Comparison of ENCODE assay signal across 17 cellular contexts in genomic region chr17:67458203-67458602, GRCh38.
A peak's percentile ranks its signal among the peaks of the same experiment; 100 is the strongest.
DNase-seq lines count a peak whose midpoint lies in the region; ATAC-seq lines count a peak whose summit lies in the region.
"Had no signal": no experiment of that assay in that cellular context is flagged by ENCODE, and none has a peak within 500 bp of the region (broad histone marks: within the 10 kb centered on the region; RNA-seq: fewer than 3 reads in every experiment).

No MANE protein-coding gene starts in this region.

- intact Hi-C loops in activated CD4-positive, alpha-beta T cell treated with anti-CD3 and anti-CD28 coated beads for 36 hours (cut with DNase I, micrococcal nuclease) = no loop called here
- intact Hi-C loops in naive thymus-derived CD4-positive, alpha-beta T cell (cut with micrococcal nuclease) = no loop called here
- intact Hi-C loops in Right ventricle myocardium superior (cut with DNase I) = no loop called here

- peaks cover 65% of the 10 kb centered on the region for H3K4me1 Mint-ChIP-seq in activated CD4-positive, alpha-beta T cell treated with anti-CD3 and anti-CD28 coated beads for 36 hours
- peaks cover 76% of the 10 kb centered on the region for H3K4me1 Mint-ChIP-seq in stimulated activated naive CD8-positive, alpha-beta T cell treated with anti-CD3 and anti-CD28 coated beads, Interleukin-15, Interleukin-2, amounts not matched to agents 100 ng/mL and 50 ng/mL, for 24 hours (ENCODE audit: low read depth)
- peaks cover 61% of the 10 kb centered on the region for H3K4me1 Mint-ChIP-seq in stimulated activated naive CD8-positive, alpha-beta T cell treated with anti-CD3 and anti-CD28 coated beads, Interleukin-15, amount 100 ng/mL, for 72 hours
- peaks cover 42 to 93% (median 86%) of the 10 kb centered on the region in 7 donors for H3K4me1 Mint-ChIP-seq in naive thymus-derived CD4-positive, alpha-beta T cell

- no peak overlapping the region for H3K4me3 Mint-ChIP-seq in activated CD4-positive, alpha-beta T cell treated with anti-CD3 and anti-CD28 coated beads for 36 hours
- H3K4me3 Mint-ChIP-seq in stimulated activated naive CD8-positive, alpha-beta T cell treated with anti-CD3 and anti-CD28 coated beads, Interleukin-15, Interleukin-2, amounts not matched to agents 100 ng/mL and 50 ng/mL, for 24 hours = no peak overlapping the region
- H3K4me3 Mint-ChIP-seq in stimulated activated naive CD8-positive, alpha-beta T cell treated with anti-CD3 and anti-CD28 coated beads, Interleukin-15, amount 100 ng/mL, for 72 hours = no peak overlapping the region
- H3K4me3 Mint-ChIP-seq in naive thymus-derived CD4-positive, alpha-beta T cell = peak overlapping the region in 6 of 10 donors; percentile 4 to 83 (median 46)

- ATAC-seq in activated CD4-positive, alpha-beta T cell treated with anti-CD3 and anti-CD28 coated beads for 36 hours = no peak
- no peak for ATAC-seq in stimulated activated naive CD8-positive, alpha-beta T cell treated with anti-CD3 and anti-CD28 coated beads, Interleukin-15, amount 100 ng/mL, for 72 hours
- ATAC-seq in naive thymus-derived CD4-positive, alpha-beta T cell = no peak
- ATAC-seq in Right ventricle myocardium superior (ENCODE audit: poor library complexity) = no peak

- H3K27ac Mint-ChIP-seq in activated CD4-positive, alpha-beta T cell treated with anti-CD3 and anti-CD28 coated beads for 36 hours = peak overlapping the region; percentile 27
- H3K27ac Mint-ChIP-seq in stimulated activated naive CD8-positive, alpha-beta T cell treated with anti-CD3 and anti-CD28 coated beads, Interleukin-15, Interleukin-2, amounts not matched to agents 100 ng/mL and 50 ng/mL, for 24 hours = peak overlapping the region; percentile 42
- no peak overlapping the region for H3K27ac Mint-ChIP-seq in stimulated activated naive CD8-positive, alpha-beta T cell treated with anti-CD3 and anti-CD28 coated beads, Interleukin-15, amount 100 ng/mL, for 72 hours
- H3K27ac Mint-ChIP-seq in naive thymus-derived CD4-positive, alpha-beta T cell = peak overlapping the region; percentile 32 to 97 (median 91)

- peak overlapping the region; percentile 32 for H3K27ac ChIP-seq in naive thymus-derived CD4-positive, alpha-beta T cell (ENCODE audit: low read depth, low read length)
- no peak overlapping the region for H3K27ac ChIP-seq in SJCRH30
- H3K27ac ChIP-seq: BLaER1 had no signal

- peaks cover 21% of the 10 kb centered on the region for H3K9me3 Mint-ChIP-seq in activated CD4-positive, alpha-beta T cell treated with anti-CD3 and anti-CD28 coated beads for 36 hours (ENCODE audit: low read depth)
- peaks cover 11% of the 10 kb centered on the region for H3K9me3 Mint-ChIP-seq in stimulated activated naive CD8-positive, alpha-beta T cell treated with anti-CD3 and anti-CD28 coated beads, Interleukin-15, Interleukin-2, amounts not matched to agents 100 ng/mL and 50 ng/mL, for 24 hours
- peaks cover 10 to 23% of the 10 kb centered on the region in 2 donors for H3K9me3 Mint-ChIP-seq in stimulated activated naive CD8-positive, alpha-beta T cell treated with anti-CD3 and anti-CD28 coated beads, Interleukin-15, amount 100 ng/mL, for 72 hours
- H3K9me3 Mint-ChIP-seq in naive thymus-derived CD4-positive, alpha-beta T cell = peaks cover 6 to 19% (median 10%) of the 10 kb centered on the region in 11 donors

- H3K9me3 ChIP-seq in naive thymus-derived CD4-positive, alpha-beta T cell (ENCODE audit: control insufficient read depth in 2 of 3, low read length in 3 of 3) = peaks cover 0 to 6% (median 3%) of the 10 kb centered on the region in 3 experiments
- H3K9me3 ChIP-seq in SJCRH30 (replicated peaks) = peaks cover 7% of the 10 kb centered on the region; the same call in 1 of the 2 replicates

- DNase-seq in activated CD4-positive, alpha-beta T cell treated with anti-CD3 and anti-CD28 coated beads for 36 hours = no peak
- no peak for DNase-seq in activated CD4-positive, alpha-beta T cell treated with anti-CD3 and anti-CD28 coated beads for 48 hours
- DNase-seq in stimulated activated naive CD8-positive, alpha-beta T cell treated with anti-CD3 and anti-CD28 coated beads, Interleukin-15, amount 100 ng/mL, for 72 hours = no peak
- no peak for DNase-seq in naive thymus-derived CD4-positive, alpha-beta T cell
- DNase-seq in SJCRH30 (no peak), NCI-H1694 (lab: John Stamatoyannopoulos, UW) (no peak), Right ventricle myocardium superior (no peak)
- DNase-seq: 8988T, COR-L47, EL, KBM-7, NCI-H1417 treated with DMSO at 0.1 percent for 48 hours, NCI-H2081, NCI-H748 treated with DMSO at 0.1 percent for 48 hours, OCI-M1 had no signal

- CTCF ChIA-PET in activated CD4-positive, alpha-beta T cell treated with anti-CD3 and anti-CD28 coated beads for 36 hours (lab: Charles Lee) = interaction anchor here (0.6 kb wide), 1 partner anchor 461 kb away, joined by 3 read pairs; no protein-coding TSS in a partner anchor
- CTCF ChIA-PET in naive thymus-derived CD4-positive, alpha-beta T cell (lab: Charles Lee) = interaction anchor here (1.3 kb wide), 1 partner anchor 10 kb away, joined by 3 read pairs; no protein-coding TSS in a partner anchor

- no peaks in the 10 kb centered on the region for H3K27me3 Mint-ChIP-seq in activated CD4-positive, alpha-beta T cell treated with anti-CD3 and anti-CD28 coated beads for 36 hours
- H3K27me3 Mint-ChIP-seq in stimulated activated naive CD8-positive, alpha-beta T cell treated with anti-CD3 and anti-CD28 coated beads, Interleukin-15, Interleukin-2, amounts not matched to agents 100 ng/mL and 50 ng/mL, for 24 hours = no peaks in the 10 kb centered on the region
- no peaks in the 10 kb centered on the region for H3K27me3 Mint-ChIP-seq in stimulated activated naive CD8-positive, alpha-beta T cell treated with anti-CD3 and anti-CD28 coated beads, Interleukin-15, amount 100 ng/mL, for 72 hours
- H3K27me3 Mint-ChIP-seq in naive thymus-derived CD4-positive, alpha-beta T cell = no peaks in the 10 kb centered on the region

- peaks cover 42 to 49% of the 10 kb centered on the region in 2 donors for H3K4me1 ChIP-seq in naive thymus-derived CD4-positive, alpha-beta T cell (ENCODE audit: control insufficient read depth in 2 of 2, insufficient read depth in 2 of 2, low read length in 2 of 2)
- no peaks in the 10 kb centered on the region for H3K4me1 ChIP-seq in SJCRH30

- no peak overlapping the region for H3K4me3 ChIP-seq in naive thymus-derived CD4-positive, alpha-beta T cell (ENCODE audit: low read length)
- H3K4me3 ChIP-seq in SJCRH30 = no peak overlapping the region
- H3K4me3 ChIP-seq: BLaER1 had no signal

- peaks cover 20% of the 10 kb centered on the region for H3K36me3 Mint-ChIP-seq in activated CD4-positive, alpha-beta T cell treated with anti-CD3 and anti-CD28 coated beads for 36 hours (ENCODE audit: low read depth)
- peaks cover 33% of the 10 kb centered on the region for H3K36me3 Mint-ChIP-seq in stimulated activated naive CD8-positive, alpha-beta T cell treated with anti-CD3 and anti-CD28 coated beads, Interleukin-15, Interleukin-2, amounts not matched to agents 100 ng/mL and 50 ng/mL, for 24 hours (ENCODE audit: low read depth)
- H3K36me3 Mint-ChIP-seq in naive thymus-derived CD4-positive, alpha-beta T cell = peaks cover 6 to 33% (median 27%) of the 10 kb centered on the region in 5 donors

- H3K27me3 ChIP-seq in naive thymus-derived CD4-positive, alpha-beta T cell (ENCODE audit: control insufficient read depth in 2 of 2, insufficient read depth in 2 of 2, low read length in 2 of 2) = no peaks in the 10 kb centered on the region
- H3K27me3 ChIP-seq in SJCRH30 = no peaks in the 10 kb centered on the region
- H3K27me3 ChIP-seq: BLaER1 had no signal

- peaks cover 0 to 6% (median 0%) of the 10 kb centered on the region in 3 experiments for H3K36me3 ChIP-seq in naive thymus-derived CD4-positive, alpha-beta T cell (ENCODE audit: control insufficient read depth in 2 of 3, insufficient read depth in 3 of 3, low read length in 3 of 3)
- H3K36me3 ChIP-seq in SJCRH30 = no peaks in the 10 kb centered on the region

- POLR2A ChIA-PET in activated CD4-positive, alpha-beta T cell treated with anti-CD3 and anti-CD28 coated beads for 36 hours (lab: Charles Lee) = no interaction called here
- POLR2A ChIA-PET in naive thymus-derived CD4-positive, alpha-beta T cell (lab: Charles Lee) = interaction anchor here (0.6 to 13.5 kb wide), 4 partner anchors 11 to 59 kb away, joined by 3 to 335 read pairs (median 4); no protein-coding TSS in a partner anchor

Comparison
In these comparisons a context has a peak if more than half of its experiments do, and no peak if none do; other contexts are left out.
1. H3K27ac Mint-ChIP-seq: peak in activated CD4-positive, alpha-beta T cell treated with anti-CD3 and anti-CD28 coated beads for 36 hours (single experiment), stimulated activated naive CD8-positive, alpha-beta T cell treated with anti-CD3 and anti-CD28 coated beads, Interleukin-15, Interleukin-2, amounts not matched to agents 100 ng/mL and 50 ng/mL, for 24 hours (single experiment) and naive thymus-derived CD4-positive, alpha-beta T cell (9 of 9); none in stimulated activated naive CD8-positive, alpha-beta T cell treated with anti-CD3 and anti-CD28 coated beads, Interleukin-15, amount 100 ng/mL, for 72 hours (0 of 2).
2. H3K4me3 Mint-ChIP-seq: peak in naive thymus-derived CD4-positive, alpha-beta T cell (6 of 10); none in activated CD4-positive, alpha-beta T cell treated with anti-CD3 and anti-CD28 coated beads for 36 hours (single experiment), stimulated activated naive CD8-positive, alpha-beta T cell treated with anti-CD3 and anti-CD28 coated beads, Interleukin-15, Interleukin-2, amounts not matched to agents 100 ng/mL and 50 ng/mL, for 24 hours (single experiment) and stimulated activated naive CD8-positive, alpha-beta T cell treated with anti-CD3 and anti-CD28 coated beads, Interleukin-15, amount 100 ng/mL, for 72 hours (0 of 2).